8 cellular contexts compared by ENCODE assay signal in genomic region chr1:3611170-3612019, GRCh38. TPM values are rescaled to one million over a fixed set of nuclear protein-coding genes. Genes with fewer than 3 reads are reported as not detected.
A peak's percentile ranks its signal among the peaks of the same experiment; 100 is the strongest.
DNase-seq lines count a peak whose midpoint lies in the region; ATAC-seq and TF ChIP-seq lines count a peak whose summit lies in the region.

Gene MEGF6, minus strand, starts transcription at chr1:3611508. Its CDS starts 240 bp downstream, at chr1:3611268.

- no peak within 1 kb of the TSS for H3K4me3 Mint-ChIP-seq in activated CD4-positive, alpha-beta T cell treated with anti-CD3 and anti-CD28 coated beads, Interleukin-2, amount 10 ng/mL, durations not matched to agents 7 days and 5 days

- no peaks in the 10 kb centered on the region for H3K36me3 ChIP-seq in BJ (ENCODE audit: control insufficient read depth, insufficient read depth, low read length)

- peaks cover 14% of the 10 kb centered on the region for H3K4me1 ChIP-seq in mononuclear cell (ENCODE audit: insufficient read depth, low read length)

- H3K9me3 Mint-ChIP-seq in activated CD4-positive, alpha-beta T cell treated with anti-CD3 and anti-CD28 coated beads, Interleukin-2, amount 10 ng/mL, durations not matched to agents 7 days and 5 days = no peaks in the 10 kb centered on the region

- H3K27me3 Mint-ChIP-seq in activated CD4-positive, alpha-beta T cell treated with anti-CD3 and anti-CD28 coated beads, Interleukin-2, amount 10 ng/mL, durations not matched to agents 7 days and 5 days = peaks cover 23% of the 10 kb centered on the region

- H3K4me3 ChIP-seq in BJ (ENCODE audit: low read depth, low read length) = peak within 1 kb of the TSS; percentile 27
- H3K4me3 ChIP-seq in mononuclear cell (ENCODE audit: low read length) = no peak within 1 kb of the TSS

- H3K27me3 ChIP-seq in BJ (ENCODE audit: control insufficient read depth, insufficient read depth, low read length) = peaks cover 11% of the 10 kb centered on the region
- H3K27me3 ChIP-seq in mononuclear cell (ENCODE audit: insufficient read depth, low read length) = no peaks in the 10 kb centered on the region

- H3K9me3 ChIP-seq in mononuclear cell (ENCODE audit: low read depth, low read length) = no peaks in the 10 kb centered on the region

- no peak for DNase-seq in BJ (ENCODE audit: low read depth)
- DNase-seq in LoVo (ENCODE audit: low spot score) = peak; percentile 78
- peak; percentile 37 for DNase-seq in activated CD4-positive, alpha-beta T cell treated with anti-CD3 and anti-CD28 coated beads, Interleukin-2, amount 10 ng/mL, durations not matched to agents 7 days and 5 days
- DNase-seq in dermis blood vessel endothelial cell = peak; percentile 65
- DNase-seq in stimulated activated CD8-positive, alpha-beta memory T cell treated with anti-CD3 and anti-CD28 coated beads, Interleukin-4, amount 100 ng/mL, for 4 hours (ENCODE audit: low read depth in 2 of 2, low spot score in 1 of 2) = peak; percentile 31 to 48

- no peak within 1 kb of the TSS for H3K27ac Mint-ChIP-seq in activated CD4-positive, alpha-beta T cell treated with anti-CD3 and anti-CD28 coated beads, Interleukin-2, amount 10 ng/mL, durations not matched to agents 7 days and 5 days

- no peak for TF ChIP-seq CTCF in BJ (IDR thresholded peaks at IDR 0.05; ENCODE audit: insufficient read depth, low read depth, low read length)

- H3K36me3 Mint-ChIP-seq in activated CD4-positive, alpha-beta T cell treated with anti-CD3 and anti-CD28 coated beads, Interleukin-2, amount 10 ng/mL, durations not matched to agents 7 days and 5 days (ENCODE audit: low read depth) = no peaks in the 10 kb centered on the region

- POLR2A ChIA-PET in BJ (lab: Charles Lee) = no interaction called here
- POLR2A ChIA-PET in activated CD4-positive, alpha-beta T cell treated with anti-CD3 and anti-CD28 coated beads, Interleukin-2, amount 10 ng/mL, durations not matched to agents 7 days and 5 days (lab: Charles Lee) = no interaction called here

- CTCF ChIA-PET in BJ (lab: Yijun Ruan, JAX) = no interaction called here
- CTCF ChIA-PET in activated CD4-positive, alpha-beta T cell treated with anti-CD3 and anti-CD28 coated beads, Interleukin-2, amount 10 ng/mL, durations not matched to agents 7 days and 5 days (lab: Charles Lee) = no interaction called here

- H3K4me1 Mint-ChIP-seq in activated CD4-positive, alpha-beta T cell treated with anti-CD3 and anti-CD28 coated beads, Interleukin-2, amount 10 ng/mL, durations not matched to agents 7 days and 5 days = peaks cover 3% of the 10 kb centered on the region

- ATAC-seq in HG03439 (IDR thresholded peaks at IDR 0.05; ENCODE audit: unreplicated experiment) (no peak), GM21576 (IDR thresholded peaks at IDR 0.05; ENCODE audit: unreplicated experiment) (no peak)

RNA-seq across cellular contexts. Expression of gene MEGF6, which starts in this region (rescaled TPM):
- polyA plus RNA-seq in BJ (2011; rRNA removed) = 31.8 and 77.4 TPM in 2 replicates
- polyA minus RNA-seq in BJ (2011; rRNA and poly(A)+ RNA removed) = 19.7 and 19.8 TPM in 2 replicates
- total RNA-seq in activated CD4-positive, alpha-beta T cell treated with anti-CD3 and anti-CD28 coated beads, Interleukin-2, amount 10 ng/mL, durations not matched to agents 7 days and 5 days = 10 to 100 TPM; 20.7 to 26.6 TPM
- total RNA-seq in dermis blood vessel endothelial cell (100 and 120 TPM in 2 replicates), mononuclear cell (16.2 TPM)
